20 cellular contexts compared by ENCODE assay signal in the genomic region with DNA sequence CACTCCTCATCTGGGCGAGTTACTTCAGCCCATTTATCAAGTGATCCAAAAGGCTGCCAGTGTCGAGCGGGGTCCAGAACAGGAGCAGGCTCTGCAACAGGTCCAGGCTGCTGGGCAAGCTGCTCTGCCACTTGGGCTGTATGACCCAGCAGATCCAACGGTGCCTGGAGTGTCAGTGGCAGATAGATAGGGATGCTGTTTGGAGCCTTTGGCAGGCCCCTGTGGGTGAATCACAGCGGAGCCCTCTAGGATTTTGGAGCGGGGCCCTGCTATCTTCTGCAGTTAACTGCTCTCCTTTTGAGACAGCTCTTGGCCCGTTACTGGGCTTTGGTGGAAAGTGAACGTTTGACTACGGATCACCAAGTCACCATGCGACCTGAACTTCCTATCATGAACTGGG. TPM values are rescaled to one million over a fixed set of nuclear protein-coding genes. Genes with fewer than 3 reads are reported as not detected.
"Had no signal": no experiment of that assay in that cellular context is flagged by ENCODE, and none has a peak within 500 bp of the region (broad histone marks: within the 10 kb centered on the region; RNA-seq: fewer than 3 reads in every experiment).

No MANE protein-coding gene starts in this region.

- H3K9me3 ChIP-seq: MG63, SJCRH30 had no signal

- H3K4me3 ChIP-seq: MG63, SJCRH30 had no signal

- ATAC-seq: Panc1, Right ventricle myocardium inferior, SK-N-SH treated with all-trans-retinoic acid at 6 μM for 48 hours had no signal

- H3K27ac ChIP-seq: SJCRH30 had no signal

- DNase-seq: Karpas-422, KG1, MG63, NCI-H1092, NCI-H1105 treated with DMSO at 0.1 percent for 48 hours, NCI-H1417 treated with DMSO at 0.1 percent for 48 hours, NCI-H146, NCI-H1694 treated with DMSO at 0.1 percent for 48 hours, NCI-H1930, NCI-H2081, NCI-H2107, NCI-H2227 treated with DMSO at 0.1 percent for 48 hours, NCI-H524, NCI-H526 treated with DMSO at 0.1 percent for 48 hours, NCI-H748 treated with DMSO at 0.1 percent for 48 hours, SHP77 treated with DMSO at 0.1 percent for 48 hours, SJCRH30 had no signal

- H3K36me3 ChIP-seq: MG63, SJCRH30 had no signal

- H3K4me1 ChIP-seq: SJCRH30 had no signal

RNA-seq across cellular contexts. Expression of gene MMEL1, which starts 7.5 kb away (rescaled TPM):
- total RNA-seq: SJCRH30 had no signal
